Comparison of ENCODE assay signal across 9 cellular contexts in the genomic region with DNA sequence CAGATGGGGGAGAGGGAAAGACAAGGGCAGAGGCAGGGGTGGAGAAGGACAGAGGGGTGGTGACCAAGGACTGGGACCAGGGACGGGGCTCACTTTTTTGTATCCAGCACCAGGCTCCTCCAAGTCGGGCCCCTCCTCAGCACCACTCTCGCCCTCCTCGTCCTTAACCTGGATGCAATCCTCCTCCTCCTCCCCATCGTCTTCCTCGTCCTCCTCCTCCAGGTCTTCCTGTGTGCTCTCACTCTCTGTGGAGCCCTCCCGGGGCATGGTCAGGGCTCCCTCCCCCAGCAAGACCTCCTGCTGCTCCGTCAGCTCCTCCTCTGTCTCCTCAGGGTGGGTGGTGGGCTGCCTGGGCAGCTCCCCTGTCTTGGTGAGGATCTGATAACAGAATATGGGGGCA. TPM values are rescaled to one million over a fixed set of nuclear protein-coding genes. Genes with fewer than 3 reads are reported as not detected.
DNase-seq lines count a peak whose midpoint lies in the region; ATAC-seq and TF ChIP-seq lines count a peak whose summit lies in the region.
"Had no signal": no experiment of that assay in that cellular context is flagged by ENCODE, and none has a peak within 500 bp of the region (broad histone marks: within the 10 kb centered on the region; RNA-seq: fewer than 3 reads in every experiment).

No MANE protein-coding gene starts in this region.

- H3K36me3 ChIP-seq in HUES48 (ENCODE audit: control insufficient read depth, insufficient read depth, low read length) (peaks cover 42% of the 10 kb centered on the region), osteoblast (ENCODE audit: insufficient read depth, low read length) (peaks cover 28% of the 10 kb centered on the region), body of pancreas (replicated peaks in 1 of 2; ENCODE audit: insufficient read depth in 1 of 2, low read depth in 2 of 2) (peaks cover 5 to 19% of the 10 kb centered on the region in 2 donors)

- no peak overlapping the region for H3K9ac ChIP-seq in HUES48 (ENCODE audit: low read depth, low read length)

- H3K27ac ChIP-seq in HUES48 (ENCODE audit: low read depth, low read length) (peak overlapping the region; percentile 96), osteoblast (ENCODE audit: low read depth, low read length) (peak overlapping the region; percentile 94), body of pancreas (no peak overlapping the region)
- H3K27ac ChIP-seq: pancreas had no signal

- H4K20me1 ChIP-seq in osteoblast (ENCODE audit: insufficient read depth, low read length) = no peaks in the 10 kb centered on the region

- 76 to 89% methylated on average over 8 of the region's 8 CpGs for WGBS in body of pancreas, 2 donors

- H3K4me1 ChIP-seq in HUES48 (ENCODE audit: control insufficient read depth, insufficient read depth, low read length) = peaks cover 18% of the 10 kb centered on the region
- H3K4me1 ChIP-seq in osteoblast (ENCODE audit: insufficient read depth, low read length) = peaks cover 22% of the 10 kb centered on the region
- no peaks in the 10 kb centered on the region for H3K4me1 ChIP-seq in body of pancreas
- H3K4me1 ChIP-seq: pancreas had no signal

- no peaks in the 10 kb centered on the region for H3K9me3 Mint-ChIP-seq in brain
- H3K9me3 Mint-ChIP-seq: activated B cell treated with CpG ODN at 0.5 μM for 24 hours had no signal

- no peak overlapping the region for H2AFZ ChIP-seq in osteoblast (ENCODE audit: low read length)

- H3K9me3 ChIP-seq in HUES48 (ENCODE audit: control insufficient read depth, insufficient read depth, low read length) (no peaks in the 10 kb centered on the region), osteoblast (ENCODE audit: low read depth, low read length) (no peaks in the 10 kb centered on the region), body of pancreas (no peaks in the 10 kb centered on the region)
- H3K9me3 ChIP-seq: pancreas had no signal

- H3K36me3 Mint-ChIP-seq in brain = peaks cover 65% of the 10 kb centered on the region

- H3K79me2 ChIP-seq in osteoblast (ENCODE audit: insufficient read depth, low read length) = no peaks in the 10 kb centered on the region

- peaks cover 23% of the 10 kb centered on the region for H3K4me1 Mint-ChIP-seq in brain
- H3K4me1 Mint-ChIP-seq: activated B cell treated with CpG ODN at 0.5 μM for 24 hours had no signal

- peak; percentile 39 for DNase-seq in osteoblast (ENCODE audit: insufficient read length, low spot score, missing footprints)
- no peak for DNase-seq in body of pancreas
- no peak for DNase-seq in hippocampal formation (lab: John Stamatoyannopoulos, UW)
- DNase-seq: activated B cell treated with CpG ODN at 0.5 μM for 24 hours, GDM1, pancreas had no signal

- peak overlapping the region; percentile 42 for H3K4me3 ChIP-seq in HUES48 (ENCODE audit: low read depth, low read length)
- peak overlapping the region; percentile 44 for H3K4me3 ChIP-seq in osteoblast (ENCODE audit: insufficient read depth, low read length)
- H3K4me3 ChIP-seq in body of pancreas = no peak overlapping the region
- H3K4me3 ChIP-seq: pancreas had no signal

- TF ChIP-seq CTCF in brain (conservative IDR thresholded peaks at IDR 0.05) = no peak
- TF ChIP-seq CTCF in osteoblast (IDR thresholded peaks at IDR 0.05; ENCODE audit: extremely low read depth, low read depth, low read length) = no peak
- TF ChIP-seq CTCF in body of pancreas (IDR thresholded peaks at IDR 0.05) = no peak

- intact Hi-C loops in body of pancreas (cut with DNase I) = no loop called here

- H3K4me3 Mint-ChIP-seq in brain = peak overlapping the region in 3 of 5 experiments; percentile 61 to 71 (median 68)
- H3K4me3 Mint-ChIP-seq: activated B cell treated with CpG ODN at 0.5 μM for 24 hours had no signal

- ATAC-seq in body of pancreas (no peak), GM18511 (IDR thresholded peaks at IDR 0.05; ENCODE audit: unreplicated experiment) (no peak)

- H3K27me3 ChIP-seq in HUES48 (ENCODE audit: control insufficient read depth, insufficient read depth, low read length) = no peaks in the 10 kb centered on the region
- H3K27me3 ChIP-seq in osteoblast (ENCODE audit: insufficient read depth, low read length) = no peaks in the 10 kb centered on the region
- H3K27me3 ChIP-seq in body of pancreas = no peaks in the 10 kb centered on the region
- H3K27me3 ChIP-seq: pancreas had no signal

- H3K27me3 Mint-ChIP-seq in brain = no peaks in the 10 kb centered on the region
- H3K27me3 Mint-ChIP-seq: activated B cell treated with CpG ODN at 0.5 μM for 24 hours had no signal

- peak overlapping the region; percentile 69 to 98 (median 93) for H3K27ac Mint-ChIP-seq in brain
- H3K27ac Mint-ChIP-seq: activated B cell treated with CpG ODN at 0.5 μM for 24 hours had no signal

- no peak for TF ChIP-seq POLR2A in body of pancreas (IDR thresholded peaks at IDR 0.05)

- H3K4me2 ChIP-seq in osteoblast (ENCODE audit: insufficient read depth, low read length) = peak overlapping the region; percentile 69

RNA-seq across cellular contexts. Expression of a gene that starts 16.8 kb away (rescaled TPM):
- polyA plus RNA-seq in brain (ENCODE audit: insufficient read depth, low read depth, low replicate concordance) = 187 TPM
- total RNA-seq in osteoblast (19.7 and 23.5 TPM in 2 replicates), body of pancreas (10 to 100 TPM; 11.9 to 12.9 TPM)

RNA-seq across cellular contexts. Expression of a gene that starts 20.8 kb away (rescaled TPM):
- 45.1 TPM for polyA plus RNA-seq in brain (ENCODE audit: insufficient read depth, low read depth, low replicate concordance)
- total RNA-seq in osteoblast (59.0 and 65.4 TPM in 2 replicates), body of pancreas (10 to 100 TPM; 14.8 to 19.4 TPM)

RNA-seq across cellular contexts. Expression of a gene that starts 36.1 kb away (rescaled TPM):
- polyA plus RNA-seq in brain (ENCODE audit: insufficient read depth, low read depth, low replicate concordance) = 123 TPM
- total RNA-seq in osteoblast (69.2 and 85.4 TPM in 2 replicates), body of pancreas (10 to 100 TPM; 25.4 to 45.7 TPM)

RNA-seq across cellular contexts. Expression of a gene that starts 54.4 kb away (rescaled TPM):
- 3.9 TPM for polyA plus RNA-seq in brain (ENCODE audit: insufficient read depth, low read depth, low replicate concordance)
- total RNA-seq in osteoblast (1.8 TPM in 2 replicates), body of pancreas (under 1 TPM; 0.26 to 0.99 TPM)

Comparison
In these comparisons a context has a peak if more than half of its experiments do, and no peak if none do; other contexts are left out.
1. H3K27ac ChIP-seq: peak in HUES48 (single experiment) and osteoblast (single experiment); none in body of pancreas (0 of 4).
2. H3K4me3 ChIP-seq: peak in HUES48 (single experiment) and osteoblast (single experiment); none in body of pancreas (0 of 2).